Comparison of ENCODE assay signal across 23 cellular contexts in genomic region chr5:141647851-141648250, GRCh38. TPM values are rescaled to one million over a fixed set of nuclear protein-coding genes. Genes with fewer than 3 reads are reported as not detected.
DNase-seq lines count a peak whose midpoint lies in the region; ATAC-seq, FAIRE-seq and TF ChIP-seq lines count a peak whose summit lies in the region.
"Had no signal": no experiment of that assay in that cellular context is flagged by ENCODE, and none has a peak within 500 bp of the region (broad histone marks: within the 10 kb centered on the region; RNA-seq: fewer than 3 reads in every experiment).

No MANE protein-coding gene starts in this region.

- TF ChIP-seq RAD21 in HepG2 (CRISPR knock-in tag; IDR thresholded peaks at IDR 0.05): no peak

- TF ChIP-seq EP300 in HepG2 (IDR thresholded peaks at IDR 0.05; ENCODE audit: low read depth in 2 of 2, low read length in 2 of 2) (no peak), HepG2 (CRISPR knock-in tag; IDR thresholded peaks at IDR 0.05; ENCODE audit: borderline replicate concordance) (no peak)

- TSS peak; percentile 21 for BruUV-seq in HepG2 (replicated peaks; lab: Mats Ljungman, UMichigan)

- no peaks in the 10 kb centered on the region for H4K20me1 ChIP-seq in HepG2 (ENCODE audit: insufficient read depth, low read length)

- POLR2A ChIA-PET in HepG2 (lab: Yijun Ruan, JAX): interaction anchor here (2.3 kb wide), 1 partner anchor 11 kb away, joined by 9 read pairs; the partner anchor contains the start of genes HDAC3 and RELL2

- TF ChIP-seq POLR2A in HepG2 (IDR thresholded peaks at IDR 0.05; ENCODE audit: insufficient read depth in 1 of 2, low read depth in 2 of 2, low read length in 2 of 2) (no peak), right lobe of liver (IDR thresholded peaks at IDR 0.05) (no peak)

- in situ Hi-C loops in HepG2 (cut with HindIII; ENCODE audit: extremely low pct_ligation_motif_present, low pct_unique_long_range_greater_than_20kb): no loop called here

- TF ChIP-seq CTCF in HepG2 (CRISPR knock-in tag; IDR thresholded peaks at IDR 0.05): no peak
- TF ChIP-seq CTCF in right lobe of liver (IDR thresholded peaks at IDR 0.05): no peak

- H3K27ac ChIP-seq in HepG2 (ENCODE audit: extremely low read length, insufficient read depth, low read length) (no peak overlapping the region), right lobe of liver (no peak overlapping the region)
- H3K27ac ChIP-seq: A549 had no signal

- CTCF ChIA-PET in activated naive CD4-positive, alpha-beta T cell treated with anti-CD3 and anti-CD28 coated beads, Interleukin-2, amount 10 ng/mL, durations not matched to agents 7 days and 5 days (lab: Charles Lee): interaction anchor here (0.9 to 1.8 kb wide), 4 partner anchors 10 to 313 kb away, joined by 3 to 7 read pairs (median 4); no protein-coding TSS in a partner anchor
- CTCF ChIA-PET in HepG2 (lab: Yijun Ruan, JAX; ENCODE audit: low intra/inter-chr PET ratio, low total read pairs): no interaction called here

- H3K27me3 Mint-ChIP-seq in activated naive CD4-positive, alpha-beta T cell treated with anti-CD3 and anti-CD28 coated beads, Interleukin-2, amount 10 ng/mL, durations not matched to agents 7 days and 5 days: peaks cover 4% of the 10 kb centered on the region
- H3K27me3 Mint-ChIP-seq in activated T-helper 17 cell treated with anti-CD3 and anti-CD28 coated beads, Interleukin-2, amount 50 U/mL, for 72 hours: no peaks in the 10 kb centered on the region
- H3K27me3 Mint-ChIP-seq: CD4-positive, alpha-beta memory T cell had no signal

- peaks cover 36% of the 10 kb centered on the region for H3K4me1 Mint-ChIP-seq in activated naive CD4-positive, alpha-beta T cell treated with anti-CD3 and anti-CD28 coated beads, Interleukin-2, amount 10 ng/mL, durations not matched to agents 7 days and 5 days
- peaks cover 25% of the 10 kb centered on the region for H3K4me1 Mint-ChIP-seq in activated T-helper 17 cell treated with anti-CD3 and anti-CD28 coated beads, Interleukin-2, amount 50 U/mL, for 72 hours
- H3K4me1 Mint-ChIP-seq in stimulated activated effector memory CD8-positive, alpha-beta T cell treated with anti-CD3 and anti-CD28 coated beads, Interleukin-12 subunit alpha, Interleukin-12 subunit beta, amount 100 ng/mL, for 72 hours: peaks cover 53% of the 10 kb centered on the region

- no peak for FAIRE-seq in HepG2 (lab: Jason Lieb, UNC)
- FAIRE-seq: A549, G401.6, GM12892, H54 had no signal

- H3K4me3 ChIP-seq in HepG2 (replicated peaks in 1 of 3; ENCODE audit: insufficient read depth in 1 of 3, low read depth in 2 of 3, low read length in 3 of 3): no peak overlapping the region
- no peak overlapping the region for H3K4me3 ChIP-seq in right lobe of liver
- H3K4me3 ChIP-seq: A549, HAP-1 had no signal

- no peaks in the 10 kb centered on the region for H3K79me2 ChIP-seq in HepG2 (ENCODE audit: insufficient read depth, low read length)

- no CpG with 5 or more reads among the region's 3 CpGs for WGBS in HepG2 (ENCODE audit: low lambda C conversion rate)
- no CpG with 5 or more reads among the region's 3 CpGs for WGBS in right lobe of liver (ENCODE audit: insufficient coverage, low coverage, low lambda C conversion rate, missing lambda C conversion rate)

- H3K9me3 Mint-ChIP-seq in activated naive CD4-positive, alpha-beta T cell treated with anti-CD3 and anti-CD28 coated beads, Interleukin-2, amount 10 ng/mL, durations not matched to agents 7 days and 5 days: no peaks in the 10 kb centered on the region
- H3K9me3 Mint-ChIP-seq in activated naive CD4-positive, alpha-beta T cell treated with anti-CD3 and anti-CD28 coated beads, Interleukin-2, amount 50 U/mL, for 72 hours: no peaks in the 10 kb centered on the region
- no peaks in the 10 kb centered on the region for H3K9me3 Mint-ChIP-seq in activated T-helper 17 cell treated with anti-CD3 and anti-CD28 coated beads, Interleukin-2, amount 50 U/mL, for 72 hours
- H3K9me3 Mint-ChIP-seq in stimulated activated effector memory CD8-positive, alpha-beta T cell treated with anti-CD3 and anti-CD28 coated beads, Interleukin-12 subunit alpha, Interleukin-12 subunit beta, amount 100 ng/mL, for 72 hours: no peaks in the 10 kb centered on the region
- H3K9me3 Mint-ChIP-seq: CD4-positive, alpha-beta memory T cell; HFFc6 had no signal

- H3K4me3 Mint-ChIP-seq in activated naive CD4-positive, alpha-beta T cell treated with anti-CD3 and anti-CD28 coated beads, Interleukin-2, amount 10 ng/mL, durations not matched to agents 7 days and 5 days: no peak overlapping the region
- no peak overlapping the region for H3K4me3 Mint-ChIP-seq in activated T-helper 17 cell treated with anti-CD3 and anti-CD28 coated beads, Interleukin-2, amount 50 U/mL, for 72 hours
- H3K4me3 Mint-ChIP-seq in stimulated activated effector memory CD8-positive, alpha-beta T cell treated with anti-CD3 and anti-CD28 coated beads, Interleukin-12 subunit alpha, Interleukin-12 subunit beta, amount 100 ng/mL, for 72 hours: no peak overlapping the region
- H3K4me3 Mint-ChIP-seq: HFFc6 had no signal

- H3K36me3 ChIP-seq in HepG2 (replicated peaks in 1 of 2; ENCODE audit: control insufficient read depth in 1 of 2, insufficient read depth in 2 of 2, low read length in 2 of 2): peaks cover 0 to 10% of the 10 kb centered on the region in 2 experiments; a peak in 1 of 5 replicates
- no peaks in the 10 kb centered on the region for H3K36me3 ChIP-seq in right lobe of liver
- H3K36me3 ChIP-seq: HAP-1 had no signal

- H3K4me2 ChIP-seq in HepG2 (ENCODE audit: low read depth, low read length): no peak overlapping the region
- H3K4me2 ChIP-seq: A549 had no signal

- H3K36me3 Mint-ChIP-seq in activated naive CD4-positive, alpha-beta T cell treated with anti-CD3 and anti-CD28 coated beads, Interleukin-2, amount 10 ng/mL, durations not matched to agents 7 days and 5 days: peaks cover 15% of the 10 kb centered on the region
- H3K36me3 Mint-ChIP-seq in activated naive CD4-positive, alpha-beta T cell treated with anti-CD3 and anti-CD28 coated beads, Interleukin-2, amount 50 U/mL, for 72 hours: no peaks in the 10 kb centered on the region
- peaks cover 47% of the 10 kb centered on the region for H3K36me3 Mint-ChIP-seq in activated T-helper 17 cell treated with anti-CD3 and anti-CD28 coated beads, Interleukin-2, amount 50 U/mL, for 72 hours (ENCODE audit: low read depth)
- peaks cover 48% of the 10 kb centered on the region for H3K36me3 Mint-ChIP-seq in stimulated activated effector memory CD8-positive, alpha-beta T cell treated with anti-CD3 and anti-CD28 coated beads, Interleukin-12 subunit alpha, Interleukin-12 subunit beta, amount 100 ng/mL, for 72 hours

- peaks cover 0 to 3% of the 10 kb centered on the region in 2 experiments; a peak in 2 of 5 replicates for H3K27me3 ChIP-seq in HepG2 (ENCODE audit: control insufficient read depth in 1 of 2, insufficient read depth in 2 of 2, low read length in 2 of 2)
- no peaks in the 10 kb centered on the region for H3K27me3 ChIP-seq in right lobe of liver

- ATAC-seq in activated naive CD4-positive, alpha-beta T cell treated with anti-CD3 and anti-CD28 coated beads, Interleukin-2, amount 50 U/mL, for 72 hours: no peak
- no peak for ATAC-seq in HepG2
- no peak for ATAC-seq in right lobe of liver
- no peak for ATAC-seq in activated T-helper 17 cell treated with anti-CD3 and anti-CD28 coated beads, Interleukin-2, amount 50 U/mL, for 72 hours (replicated peaks)
- ATAC-seq in stimulated activated effector memory CD8-positive, alpha-beta T cell treated with anti-CD3 and anti-CD28 coated beads, Interleukin-12 subunit alpha, Interleukin-12 subunit beta, amount 100 ng/mL, for 72 hours: no peak
- ATAC-seq: A549 had no signal

- intact Hi-C loops in HepG2 (cut with micrococcal nuclease; ENCODE audit: unreplicated experiment): no loop called here
- intact Hi-C loops in right lobe of liver (cut with DNase I): no loop called here

- H2AFZ ChIP-seq in HepG2 (ENCODE audit: low read length): no peak overlapping the region

- H3K9me3 ChIP-seq in HepG2 (ENCODE audit: low read length) (no peaks in the 10 kb centered on the region), right lobe of liver (no peaks in the 10 kb centered on the region)
- H3K9me3 ChIP-seq: A549, Caco-2, HAP-1 had no signal

- DNase-seq in activated naive CD4-positive, alpha-beta T cell treated with anti-CD3 and anti-CD28 coated beads, Interleukin-2, amount 10 ng/mL, durations not matched to agents 7 days and 5 days: peak; percentile 10
- DNase-seq in activated naive CD4-positive, alpha-beta T cell treated with anti-CD3 and anti-CD28 coated beads, Interleukin-2, amount 50 U/mL, for 72 hours (ENCODE audit: low spot score in 2 of 2): no peak
- no peak for DNase-seq in HepG2 (ENCODE audit: low spot score)
- no peak for DNase-seq in right lobe of liver
- no peak for DNase-seq in stimulated activated effector memory CD8-positive, alpha-beta T cell treated with anti-CD3 and anti-CD28 coated beads, Interleukin-12 subunit alpha, Interleukin-12 subunit beta, amount 100 ng/mL, for 72 hours (ENCODE audit: low spot score in 2 of 2)
- no peak for DNase-seq in activated CD8-positive, alpha-beta memory T cell treated with anti-CD3 and anti-CD28 coated beads for 24 hours
- no peak for DNase-seq in NCI-H748 (lab: John Stamatoyannopoulos, UW; ENCODE audit: unreplicated experiment)
- DNase-seq: 8988T; ACHN; AML-193; C1 segment of cervical spinal cord; Caco-2; CD4-positive, alpha-beta memory T cell; DMS153; DND-41; GOT3; HFFc6 had no signal

- H3K27ac Mint-ChIP-seq in activated naive CD4-positive, alpha-beta T cell treated with anti-CD3 and anti-CD28 coated beads, Interleukin-2, amount 10 ng/mL, durations not matched to agents 7 days and 5 days: no peak overlapping the region
- no peak overlapping the region for H3K27ac Mint-ChIP-seq in activated naive CD4-positive, alpha-beta T cell treated with anti-CD3 and anti-CD28 coated beads, Interleukin-2, amount 50 U/mL, for 72 hours
- H3K27ac Mint-ChIP-seq in activated T-helper 17 cell treated with anti-CD3 and anti-CD28 coated beads, Interleukin-2, amount 50 U/mL, for 72 hours: peak overlapping the region; percentile 23
- H3K27ac Mint-ChIP-seq in stimulated activated effector memory CD8-positive, alpha-beta T cell treated with anti-CD3 and anti-CD28 coated beads, Interleukin-12 subunit alpha, Interleukin-12 subunit beta, amount 100 ng/mL, for 72 hours: peak overlapping the region; percentile 96
- H3K27ac Mint-ChIP-seq: HFFc6 had no signal

- no peak overlapping the region for H3K9ac ChIP-seq in HepG2 (ENCODE audit: insufficient read depth, low read depth, low read length)

- H3K4me1 ChIP-seq in HepG2 (ENCODE audit: insufficient read depth, low read length) (peaks cover 17% of the 10 kb centered on the region), right lobe of liver (no peaks in the 10 kb centered on the region)

RNA-seq across cellular contexts. Expression of gene FCHSD1, which starts 3.4 kb away (rescaled TPM):
- 10 to 100 TPM; 44.9 to 62.9 TPM for total RNA-seq in activated naive CD4-positive, alpha-beta T cell treated with anti-CD3 and anti-CD28 coated beads, Interleukin-2, amount 50 U/mL, for 72 hours
- total RNA-seq in HepG2 (2016; rRNA removed; fragmentation: Illumina TruSeq; extraction: Trizol): 3.6 and 5.5 TPM in 2 replicates
- 1.8 and 2.5 TPM in 2 replicates for total RNA-seq in HepG2 (2016; cell fraction: cytosol; rRNA removed; fragmentation: Illumina TruSeq; extraction: Trizol; ENCODE audit: low read depth)
- total RNA-seq in HepG2 (2016; cell fraction: insoluble cytoplasmic fraction; rRNA removed; fragmentation: Illumina TruSeq; extraction: Trizol): 3.8 and 9.1 TPM in 2 replicates
- total RNA-seq in HepG2 (2016; cell fraction: membrane; rRNA removed; fragmentation: Illumina TruSeq; extraction: Trizol): 1.0 and 1.4 TPM in 2 replicates
- total RNA-seq in HepG2 (2016; cell fraction: nucleus; rRNA removed; fragmentation: Illumina TruSeq; extraction: Trizol): 11.4 and 14.4 TPM in 2 replicates
- 15.4 and 20.7 TPM in 2 replicates for polyA plus RNA-seq in HepG2 (2011; rRNA removed)
- 5.5 and 7.5 TPM in 2 replicates for polyA plus RNA-seq in HepG2 (2011; cell fraction: cytosol; rRNA removed)
- 160 and 175 TPM in 2 replicates for polyA plus RNA-seq in HepG2 (2011; cell fraction: nucleus; rRNA removed)
- 10.0 and 11.9 TPM in 2 replicates for polyA plus RNA-seq in HepG2 (2012)
- 0.36 and 0.44 TPM in 2 replicates for polyA plus RNA-seq in HepG2 (2016; cell fraction: cytosol; fragmentation: Illumina TruSeq; extraction: Trizol; ENCODE audit: low read depth)
- 2.3 and 3.2 TPM in 2 replicates for polyA plus RNA-seq in HepG2 (2016; cell fraction: insoluble cytoplasmic fraction; fragmentation: Illumina TruSeq; extraction: Trizol; ENCODE audit: low read depth)
- 0.33 and 0.88 TPM in 2 replicates for polyA plus RNA-seq in HepG2 (2016; cell fraction: membrane; fragmentation: Illumina TruSeq; extraction: Trizol; ENCODE audit: low read depth)
- 29.0 and 35.7 TPM in 2 replicates for polyA plus RNA-seq in HepG2 (2016; cell fraction: nucleus; fragmentation: Illumina TruSeq; extraction: Trizol; ENCODE audit: insufficient read depth, low read depth)
- 7.2 and 9.9 TPM in 2 replicates for polyA minus RNA-seq in HepG2 (2011; rRNA and poly(A)+ RNA removed; ENCODE audit: low replicate concordance)
- polyA minus RNA-seq in HepG2 (2011; cell fraction: cytosol; rRNA and poly(A)+ RNA removed): 4.6 and 5.0 TPM in 2 replicates
- 29.2 and 32.2 TPM in 2 replicates for polyA minus RNA-seq in HepG2 (2011; cell fraction: nucleus; rRNA and poly(A)+ RNA removed)
- 1 to 10 TPM in 5 of 6 experiments, under 1 TPM in 1; 0.77 to 6.4 (median 3.3) TPM for total RNA-seq in right lobe of liver
- 100 to 1,000 TPM in 1 of 2 donors, 10 to 100 TPM in 1; 38.7 to 113 TPM for total RNA-seq in activated T-helper 17 cell treated with anti-CD3 and anti-CD28 coated beads, Interleukin-2, amount 50 U/mL, for 72 hours

RNA-seq across cellular contexts. Expression of gene RELL2, which starts 11.1 kb away (rescaled TPM):
- total RNA-seq in activated naive CD4-positive, alpha-beta T cell treated with anti-CD3 and anti-CD28 coated beads, Interleukin-2, amount 50 U/mL, for 72 hours: 10 to 100 TPM; 22.2 to 34.2 TPM
- total RNA-seq in HepG2 (2016; rRNA removed; fragmentation: Illumina TruSeq; extraction: Trizol) (5.2 and 8.3 TPM in 2 replicates), right lobe of liver (1 to 10 TPM in 4 of 6 experiments, under 1 TPM in 2; 0.53 to 2.6 (median 1.2) TPM)
- total RNA-seq in HepG2 (2016; cell fraction: cytosol; rRNA removed; fragmentation: Illumina TruSeq; extraction: Trizol; ENCODE audit: low read depth): 4.3 and 4.9 TPM in 2 replicates
- 5.4 and 6.7 TPM in 2 replicates for total RNA-seq in HepG2 (2016; cell fraction: insoluble cytoplasmic fraction; rRNA removed; fragmentation: Illumina TruSeq; extraction: Trizol)
- total RNA-seq in HepG2 (2016; cell fraction: membrane; rRNA removed; fragmentation: Illumina TruSeq; extraction: Trizol): 9.5 and 10.1 TPM in 2 replicates
- total RNA-seq in HepG2 (2016; cell fraction: nucleus; rRNA removed; fragmentation: Illumina TruSeq; extraction: Trizol): 6.6 and 7.9 TPM in 2 replicates
- 6.4 and 9.9 TPM in 2 replicates for polyA plus RNA-seq in HepG2 (2011; rRNA removed)
- polyA plus RNA-seq in HepG2 (2011; cell fraction: cytosol; rRNA removed): 6.7 and 9.8 TPM in 2 replicates
- 46.2 and 47.3 TPM in 2 replicates for polyA plus RNA-seq in HepG2 (2011; cell fraction: nucleus; rRNA removed)
- polyA plus RNA-seq in HepG2 (2012): 2.0 and 3.6 TPM in 2 replicates
- 5.7 and 6.7 TPM in 2 replicates for polyA plus RNA-seq in HepG2 (2016; cell fraction: cytosol; fragmentation: Illumina TruSeq; extraction: Trizol; ENCODE audit: low read depth)
- polyA plus RNA-seq in HepG2 (2016; cell fraction: insoluble cytoplasmic fraction; fragmentation: Illumina TruSeq; extraction: Trizol; ENCODE audit: low read depth): 5.5 and 6.8 TPM in 2 replicates
- 10.5 and 11.3 TPM in 2 replicates for polyA plus RNA-seq in HepG2 (2016; cell fraction: membrane; fragmentation: Illumina TruSeq; extraction: Trizol; ENCODE audit: low read depth)
- 21.1 and 22.8 TPM in 2 replicates for polyA plus RNA-seq in HepG2 (2016; cell fraction: nucleus; fragmentation: Illumina TruSeq; extraction: Trizol; ENCODE audit: insufficient read depth, low read depth)
- 0.84 and 5.2 TPM in 2 replicates for polyA minus RNA-seq in HepG2 (2011; rRNA and poly(A)+ RNA removed; ENCODE audit: low replicate concordance)
- 1.8 and 2.8 TPM in 2 replicates for polyA minus RNA-seq in HepG2 (2011; cell fraction: cytosol; rRNA and poly(A)+ RNA removed)
- 7.8 and 10.2 TPM in 2 replicates for polyA minus RNA-seq in HepG2 (2011; cell fraction: nucleus; rRNA and poly(A)+ RNA removed)
- total RNA-seq in activated T-helper 17 cell treated with anti-CD3 and anti-CD28 coated beads, Interleukin-2, amount 50 U/mL, for 72 hours: 10 to 100 TPM; 16.5 to 29.9 TPM

RNA-seq across cellular contexts. Expression of gene HDAC3, which starts 11.2 kb away (rescaled TPM):
- 100 to 1,000 TPM in 1 of 2 donors, 10 to 100 TPM in 1; 70.7 to 110 TPM for total RNA-seq in activated naive CD4-positive, alpha-beta T cell treated with anti-CD3 and anti-CD28 coated beads, Interleukin-2, amount 50 U/mL, for 72 hours
- total RNA-seq in HepG2 (2016; rRNA removed; fragmentation: Illumina TruSeq; extraction: Trizol): 83.9 and 84.0 TPM in 2 replicates
- total RNA-seq in HepG2 (2016; cell fraction: cytosol; rRNA removed; fragmentation: Illumina TruSeq; extraction: Trizol; ENCODE audit: low read depth): 89.0 and 95.8 TPM in 2 replicates
- 75.9 and 87.3 TPM in 2 replicates for total RNA-seq in HepG2 (2016; cell fraction: insoluble cytoplasmic fraction; rRNA removed; fragmentation: Illumina TruSeq; extraction: Trizol)
- total RNA-seq in HepG2 (2016; cell fraction: membrane; rRNA removed; fragmentation: Illumina TruSeq; extraction: Trizol): 136 and 149 TPM in 2 replicates
- 60.2 and 60.8 TPM in 2 replicates for total RNA-seq in HepG2 (2016; cell fraction: nucleus; rRNA removed; fragmentation: Illumina TruSeq; extraction: Trizol)
- 90.0 and 94.1 TPM in 2 replicates for polyA plus RNA-seq in HepG2 (2011; rRNA removed)
- polyA plus RNA-seq in HepG2 (2011; cell fraction: cytosol; rRNA removed): 84.3 and 85.4 TPM in 2 replicates
- 161 and 166 TPM in 2 replicates for polyA plus RNA-seq in HepG2 (2011; cell fraction: nucleus; rRNA removed)
- 55.1 and 57.0 TPM in 2 replicates for polyA plus RNA-seq in HepG2 (2012)
- polyA plus RNA-seq in HepG2 (2016; cell fraction: cytosol; fragmentation: Illumina TruSeq; extraction: Trizol; ENCODE audit: low read depth): 93.9 and 113 TPM in 2 replicates
- 80.8 and 88.3 TPM in 2 replicates for polyA plus RNA-seq in HepG2 (2016; cell fraction: insoluble cytoplasmic fraction; fragmentation: Illumina TruSeq; extraction: Trizol; ENCODE audit: low read depth)
- polyA plus RNA-seq in HepG2 (2016; cell fraction: membrane; fragmentation: Illumina TruSeq; extraction: Trizol; ENCODE audit: low read depth): 128 and 150 TPM in 2 replicates
- 126 and 133 TPM in 2 replicates for polyA plus RNA-seq in HepG2 (2016; cell fraction: nucleus; fragmentation: Illumina TruSeq; extraction: Trizol; ENCODE audit: insufficient read depth, low read depth)
- polyA minus RNA-seq in HepG2 (2011; rRNA and poly(A)+ RNA removed; ENCODE audit: low replicate concordance): 103 and 109 TPM in 2 replicates
- 38.4 TPM in 2 replicates for polyA minus RNA-seq in HepG2 (2011; cell fraction: cytosol; rRNA and poly(A)+ RNA removed)
- 73.1 TPM in 2 replicates for polyA minus RNA-seq in HepG2 (2011; cell fraction: nucleus; rRNA and poly(A)+ RNA removed)
- total RNA-seq in right lobe of liver: 10 to 100 TPM; 18.2 to 26.5 (median 23.3) TPM
- total RNA-seq in activated T-helper 17 cell treated with anti-CD3 and anti-CD28 coated beads, Interleukin-2, amount 50 U/mL, for 72 hours: 100 to 1,000 TPM; 123 to 174 TPM

RNA-seq across cellular contexts. Expression of gene DIAPH1, which starts 29.1 kb away (rescaled TPM):
- 100 to 1,000 TPM; 184 to 216 TPM for total RNA-seq in activated naive CD4-positive, alpha-beta T cell treated with anti-CD3 and anti-CD28 coated beads, Interleukin-2, amount 50 U/mL, for 72 hours
- 28.5 and 33.9 TPM in 2 replicates for total RNA-seq in HepG2 (2016; rRNA removed; fragmentation: Illumina TruSeq; extraction: Trizol)
- 16.5 and 21.3 TPM in 2 replicates for total RNA-seq in HepG2 (2016; cell fraction: cytosol; rRNA removed; fragmentation: Illumina TruSeq; extraction: Trizol; ENCODE audit: low read depth)
- total RNA-seq in HepG2 (2016; cell fraction: insoluble cytoplasmic fraction; rRNA removed; fragmentation: Illumina TruSeq; extraction: Trizol): 24.1 and 31.9 TPM in 2 replicates
- total RNA-seq in HepG2 (2016; cell fraction: membrane; rRNA removed; fragmentation: Illumina TruSeq; extraction: Trizol): 20.9 and 21.2 TPM in 2 replicates
- total RNA-seq in HepG2 (2016; cell fraction: nucleus; rRNA removed; fragmentation: Illumina TruSeq; extraction: Trizol): 95.2 and 104 TPM in 2 replicates
- 25.1 and 33.2 TPM in 2 replicates for polyA plus RNA-seq in HepG2 (2011; rRNA removed)
- 18.7 and 25.7 TPM in 2 replicates for polyA plus RNA-seq in HepG2 (2011; cell fraction: cytosol; rRNA removed)
- 126 and 140 TPM in 2 replicates for polyA plus RNA-seq in HepG2 (2011; cell fraction: nucleus; rRNA removed)
- 45.7 and 49.8 TPM in 2 replicates for polyA plus RNA-seq in HepG2 (2012)
- polyA plus RNA-seq in HepG2 (2016; cell fraction: cytosol; fragmentation: Illumina TruSeq; extraction: Trizol; ENCODE audit: low read depth): 5.1 and 6.3 TPM in 2 replicates
- 24.9 and 33.0 TPM in 2 replicates for polyA plus RNA-seq in HepG2 (2016; cell fraction: insoluble cytoplasmic fraction; fragmentation: Illumina TruSeq; extraction: Trizol; ENCODE audit: low read depth)
- polyA plus RNA-seq in HepG2 (2016; cell fraction: membrane; fragmentation: Illumina TruSeq; extraction: Trizol; ENCODE audit: low read depth): 7.9 and 10.1 TPM in 2 replicates
- polyA plus RNA-seq in HepG2 (2016; cell fraction: nucleus; fragmentation: Illumina TruSeq; extraction: Trizol; ENCODE audit: insufficient read depth, low read depth): 123 and 124 TPM in 2 replicates
- 105 and 207 TPM in 2 replicates for polyA minus RNA-seq in HepG2 (2011; rRNA and poly(A)+ RNA removed; ENCODE audit: low replicate concordance)
- polyA minus RNA-seq in HepG2 (2011; cell fraction: cytosol; rRNA and poly(A)+ RNA removed): 30.1 and 34.9 TPM in 2 replicates
- 129 and 140 TPM in 2 replicates for polyA minus RNA-seq in HepG2 (2011; cell fraction: nucleus; rRNA and poly(A)+ RNA removed)
- 100 to 1,000 TPM in 4 of 6 experiments, 10 to 100 TPM in 2; 93.7 to 114 (median 107) TPM for total RNA-seq in right lobe of liver
- 100 to 1,000 TPM; 186 to 268 TPM for total RNA-seq in activated T-helper 17 cell treated with anti-CD3 and anti-CD28 coated beads, Interleukin-2, amount 50 U/mL, for 72 hours

RNA-seq across cellular contexts. Expression of gene ARAP3, which starts 34.2 kb away (rescaled TPM):
- total RNA-seq in activated naive CD4-positive, alpha-beta T cell treated with anti-CD3 and anti-CD28 coated beads, Interleukin-2, amount 50 U/mL, for 72 hours: 1 to 10 TPM; 2.7 to 8.3 TPM
- total RNA-seq in HepG2 (2016; rRNA removed; fragmentation: Illumina TruSeq; extraction: Trizol) (0.07 TPM in 1 of 2 replicates, not detected in the other), right lobe of liver (1 to 10 TPM; 1.4 to 6.0 (median 3.7) TPM)
- not detected in 2 replicates for total RNA-seq in HepG2 (2016; cell fraction: cytosol; rRNA removed; fragmentation: Illumina TruSeq; extraction: Trizol; ENCODE audit: low read depth)
- total RNA-seq in HepG2 (2016; cell fraction: insoluble cytoplasmic fraction; rRNA removed; fragmentation: Illumina TruSeq; extraction: Trizol): 0.04 and 0.10 TPM in 2 replicates
- total RNA-seq in HepG2 (2016; cell fraction: membrane; rRNA removed; fragmentation: Illumina TruSeq; extraction: Trizol): 0.06 TPM in 1 of 2 replicates, not detected in the other
- total RNA-seq in HepG2 (2016; cell fraction: nucleus; rRNA removed; fragmentation: Illumina TruSeq; extraction: Trizol): not detected in 2 replicates
- polyA plus RNA-seq in HepG2 (2011; rRNA removed): 0.20 and 0.25 TPM in 2 replicates
- 0.08 and 0.15 TPM in 2 replicates for polyA plus RNA-seq in HepG2 (2011; cell fraction: cytosol; rRNA removed)
- polyA plus RNA-seq in HepG2 (2011; cell fraction: nucleus; rRNA removed): 1.1 and 2.6 TPM in 2 replicates
- 0.17 TPM in 1 of 2 replicates, not detected in the other for polyA plus RNA-seq in HepG2 (2012)
- polyA plus RNA-seq in HepG2 (2016; cell fraction: cytosol; fragmentation: Illumina TruSeq; extraction: Trizol; ENCODE audit: low read depth): not detected in 2 replicates
- polyA plus RNA-seq in HepG2 (2016; cell fraction: insoluble cytoplasmic fraction; fragmentation: Illumina TruSeq; extraction: Trizol; ENCODE audit: low read depth): 0.05 TPM in 1 of 2 replicates, not detected in the other
- not detected in 2 replicates for polyA plus RNA-seq in HepG2 (2016; cell fraction: membrane; fragmentation: Illumina TruSeq; extraction: Trizol; ENCODE audit: low read depth)
- 0.12 and 0.53 TPM in 2 replicates for polyA plus RNA-seq in HepG2 (2016; cell fraction: nucleus; fragmentation: Illumina TruSeq; extraction: Trizol; ENCODE audit: insufficient read depth, low read depth)
- polyA minus RNA-seq in HepG2 (2011; rRNA and poly(A)+ RNA removed; ENCODE audit: low replicate concordance): 0.64 and 8.2 TPM in 2 replicates
- polyA minus RNA-seq in HepG2 (2011; cell fraction: cytosol; rRNA and poly(A)+ RNA removed): 0.20 TPM in 1 of 2 replicates, not detected in the other
- polyA minus RNA-seq in HepG2 (2011; cell fraction: nucleus; rRNA and poly(A)+ RNA removed): 0.12 and 0.26 TPM in 2 replicates
- total RNA-seq in activated T-helper 17 cell treated with anti-CD3 and anti-CD28 coated beads, Interleukin-2, amount 50 U/mL, for 72 hours: 10 to 100 TPM in 1 of 2 donors, 1 to 10 TPM in 1; 7.1 to 19.6 TPM

Comparison
In these comparisons a context has a peak if more than half of its experiments do, and no peak if none do; other contexts are left out.
1. H3K27ac Mint-ChIP-seq: peak in activated T-helper 17 cell treated with anti-CD3 and anti-CD28 coated beads, Interleukin-2, amount 50 U/mL, for 72 hours (single experiment) and stimulated activated effector memory CD8-positive, alpha-beta T cell treated with anti-CD3 and anti-CD28 coated beads, Interleukin-12 subunit alpha, Interleukin-12 subunit beta, amount 100 ng/mL, for 72 hours (single experiment); none in activated naive CD4-positive, alpha-beta T cell treated with anti-CD3 and anti-CD28 coated beads, Interleukin-2, amount 10 ng/mL, durations not matched to agents 7 days and 5 days (single experiment) and activated naive CD4-positive, alpha-beta T cell treated with anti-CD3 and anti-CD28 coated beads, Interleukin-2, amount 50 U/mL, for 72 hours (0 of 2).